ENCODE assay signal across 1 cellular context in genomic region chr14:99520571-99521081, GRCh38.
TF ChIP-seq lines count a peak whose summit lies in the region.

No MANE protein-coding gene starts in this region.

TF ChIP-seq in HepG2, 621 proteins besides CTCF, POLR2A, EP300 and RAD21:
- no peak for TF ChIP-seq ZNF644 (CRISPR knock-in tag; IDR thresholded peaks at IDR 0.05; ENCODE audit: low read depth)
- peak; percentile 83 for TF ChIP-seq ZFP36 (IDR thresholded peaks at IDR 0.05; ENCODE audit: borderline replicate concordance, low read depth, low read length, partially characterized antibody)
- peak; percentile 27 for TF ChIP-seq AGO2 (optimal IDR thresholded peaks at IDR 0.05; ENCODE audit: low read depth, low read length)
